In the genomic region with DNA sequence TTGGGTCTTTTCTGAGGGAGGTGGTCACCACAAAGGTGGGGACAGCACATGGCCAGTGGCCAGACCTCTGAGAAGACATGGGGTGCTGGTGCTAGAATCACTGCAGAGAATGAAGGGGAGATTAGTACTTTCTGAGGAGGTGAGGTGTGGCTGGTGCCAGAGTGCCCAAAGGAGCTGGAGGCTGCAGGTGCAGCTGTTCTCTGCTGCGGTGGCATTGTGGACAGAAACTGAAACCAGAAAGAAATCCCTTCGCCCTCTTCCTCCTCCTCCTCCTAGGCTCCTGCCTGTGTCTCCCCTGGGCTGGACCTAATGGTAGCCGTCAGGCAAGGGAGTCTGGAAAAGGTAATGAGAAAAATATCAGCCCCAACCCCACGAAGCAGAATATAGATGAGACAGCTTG, we compare ENCODE assay signal across 23 cellular contexts.
"Had no signal": no experiment of that assay in that cellular context is flagged by ENCODE, and none has a peak within 500 bp of the region (broad histone marks: within the 10 kb centered on the region; RNA-seq: fewer than 3 reads in every experiment).

No MANE protein-coding gene starts in this region.

- ATAC-seq: activated T-helper 17 cell treated with anti-CD3 and anti-CD28 coated beads, Interleukin-2, amount 50 U/mL, for 72 hours; heart left ventricle; naive thymus-derived CD4-positive, alpha-beta T cell; T-helper 17 cell had no signal

- H3K9me3 ChIP-seq: heart left ventricle, sigmoid colon, spleen, thyroid gland had no signal

- DNase-seq: activated CD4-positive, alpha-beta memory T cell treated with anti-CD3 and anti-CD28 coated beads, Interleukin-2, amount 10 ng/mL, durations not matched to agents 7 days and 5 days; activated CD4-positive, alpha-beta T cell treated with anti-CD3 and anti-CD28 coated beads, Interleukin-2, amount 10 ng/mL, durations not matched to agents 24 days and 14 days; activated CD8-positive, alpha-beta memory T cell treated with anti-CD3 and anti-CD28 coated beads, Interleukin-2, amount 50 U/mL, for 4 hours; activated naive CD4-positive, alpha-beta T cell; activated T-cell treated with anti-CD3 and anti-CD28 coated beads, Interleukin-2, amount 50 U/mL, for 24 hours; amniotic stem cell; cerebellar nuclear complex; cortex of kidney; heart left ventricle; naive thymus-derived CD4-positive, alpha-beta T cell; posterior cingulate gyrus; sigmoid colon; spleen; stimulated activated CD4-positive, alpha-beta T cell treated with anti-CD3 and anti-CD28 coated beads, Interleukin-4, amount 100 ng/mL, for 1 hour; stimulated activated naive CD4-positive, alpha-beta T cell treated with Interleukin-2 at 50 U/mL for 16 hours; substantia nigra; SW 1271; T-helper 17 cell; thyroid gland had no signal

- H3K9ac ChIP-seq: neural progenitor cell had no signal

- H3K4me3 ChIP-seq: heart left ventricle, neural progenitor cell, sigmoid colon, spleen, thyroid gland had no signal

- H3K4me3 Mint-ChIP-seq: activated CD4-positive, alpha-beta memory T cell treated with anti-CD3 and anti-CD28 coated beads, Interleukin-2, amount 10 ng/mL, durations not matched to agents 7 days and 5 days; activated CD4-positive, alpha-beta T cell treated with anti-CD3 and anti-CD28 coated beads, Interleukin-2, amount 10 ng/mL, durations not matched to agents 24 days and 14 days; activated naive CD8-positive, alpha-beta T cell; activated T-cell treated with anti-CD3 and anti-CD28 coated beads, Interleukin-2, amount 50 U/mL, for 24 hours; activated T-helper 17 cell treated with anti-CD3 and anti-CD28 coated beads, Interleukin-2, amount 50 U/mL, for 72 hours; memory B cell; naive thymus-derived CD4-positive, alpha-beta T cell; neural progenitor cell; T-helper 17 cell had no signal

- H3K4me1 ChIP-seq: heart left ventricle, sigmoid colon had no signal

- H3K27ac ChIP-seq: heart left ventricle, neural progenitor cell, sigmoid colon, spleen, thyroid gland had no signal

- H2AFZ ChIP-seq: neural progenitor cell had no signal

- H3K27me3 ChIP-seq: heart left ventricle, neural progenitor cell, sigmoid colon, spleen, thyroid gland had no signal

- H3K9me3 Mint-ChIP-seq: activated CD4-positive, alpha-beta memory T cell treated with anti-CD3 and anti-CD28 coated beads, Interleukin-2, amount 10 ng/mL, durations not matched to agents 7 days and 5 days; activated CD4-positive, alpha-beta T cell treated with anti-CD3 and anti-CD28 coated beads, Interleukin-2, amount 10 ng/mL, durations not matched to agents 24 days and 14 days; activated T-cell treated with anti-CD3 and anti-CD28 coated beads, Interleukin-2, amount 50 U/mL, for 24 hours; activated T-helper 17 cell treated with anti-CD3 and anti-CD28 coated beads, Interleukin-2, amount 50 U/mL, for 72 hours; memory B cell; neural progenitor cell had no signal

- H3K36me3 Mint-ChIP-seq: activated naive CD8-positive, alpha-beta T cell; memory B cell; naive thymus-derived CD4-positive, alpha-beta T cell; neural progenitor cell had no signal

- H3K27ac Mint-ChIP-seq: activated CD4-positive, alpha-beta memory T cell treated with anti-CD3 and anti-CD28 coated beads, Interleukin-2, amount 10 ng/mL, durations not matched to agents 7 days and 5 days; activated CD4-positive, alpha-beta T cell treated with anti-CD3 and anti-CD28 coated beads, Interleukin-2, amount 10 ng/mL, durations not matched to agents 24 days and 14 days; activated naive CD8-positive, alpha-beta T cell; activated T-cell treated with anti-CD3 and anti-CD28 coated beads, Interleukin-2, amount 50 U/mL, for 24 hours; activated T-helper 17 cell treated with anti-CD3 and anti-CD28 coated beads, Interleukin-2, amount 50 U/mL, for 72 hours; memory B cell; neural progenitor cell; T-helper 17 cell had no signal

- H3K27me3 Mint-ChIP-seq: activated CD4-positive, alpha-beta memory T cell treated with anti-CD3 and anti-CD28 coated beads, Interleukin-2, amount 10 ng/mL, durations not matched to agents 7 days and 5 days; activated naive CD8-positive, alpha-beta T cell; activated T-cell treated with anti-CD3 and anti-CD28 coated beads, Interleukin-2, amount 50 U/mL, for 24 hours; activated T-helper 17 cell treated with anti-CD3 and anti-CD28 coated beads, Interleukin-2, amount 50 U/mL, for 72 hours; memory B cell had no signal

- H3K36me3 ChIP-seq: neural progenitor cell, spleen had no signal

- H3K4me1 Mint-ChIP-seq: activated T-helper 17 cell treated with anti-CD3 and anti-CD28 coated beads, Interleukin-2, amount 50 U/mL, for 72 hours had no signal
